In genomic region chr2:35978218-35978617, GRCh38 we compare ENCODE assay signal across 11 cellular contexts.
DNase-seq lines count a peak whose midpoint lies in the region; ATAC-seq, FAIRE-seq and TF ChIP-seq lines count a peak whose summit lies in the region.
"Had no signal": no experiment of that assay in that cellular context is flagged by ENCODE, and none has a peak within 500 bp of the region (broad histone marks: within the 10 kb centered on the region; RNA-seq: fewer than 3 reads in every experiment).

No MANE protein-coding gene starts in this region.

- FAIRE-seq in GM12878 (lab: Jason Lieb, UNC) = no peak

- H3K9me3 ChIP-seq in GM12878 (replicated peaks; ENCODE audit: control insufficient read depth, insufficient read depth, low read length) = no peaks in the 10 kb centered on the region
- H3K9me3 ChIP-seq: breast epithelium, esophagus squamous epithelium had no signal

- WGBS in GM12878 (ENCODE audit: insufficient coverage, insufficient replicate concordance, low lambda C conversion rate, missing lambda C conversion rate) = 0% methylated on average over 1 of the region's 1 CpG

- H3K9ac ChIP-seq in GM12878 (ENCODE audit: control insufficient read depth, insufficient read depth, low read length) = no peak overlapping the region

- no peak for TF ChIP-seq EP300 in GM12878 (IDR thresholded peaks at IDR 0.05; ENCODE audit: borderline replicate concordance in 1 of 2, control insufficient read depth in 1 of 2, low read depth in 2 of 2, low read length in 2 of 2)

- SMC1A ChIA-PET in GM12878 (lab: Charles Lee; ENCODE audit: uncharacterized antibody, unreplicated experiment) = interaction anchor here (1.2 kb wide), 1 partner anchor 257 kb away, joined by 3 read pairs; no protein-coding TSS in a partner anchor

- H2AFZ ChIP-seq in GM12878 (ENCODE audit: control insufficient read depth, low read depth, low read length) = peak overlapping the region; percentile 41

- peak; percentile 99 for ATAC-seq in GM18867 (IDR thresholded peaks at IDR 0.05; ENCODE audit: unreplicated experiment)
- peak; percentile 98 for ATAC-seq in GM21423 (IDR thresholded peaks at IDR 0.05; ENCODE audit: unreplicated experiment)
- ATAC-seq in HG03066 (IDR thresholded peaks at IDR 0.05; ENCODE audit: low read depth, unreplicated experiment) = peak; percentile 99
- peak; percentile 88 for ATAC-seq in GM12878
- ATAC-seq in Right ventricle myocardium superior (ENCODE audit: poor library complexity) = no peak
- ATAC-seq: left colon had no signal

- no peaks in the 10 kb centered on the region for H3K79me2 ChIP-seq in GM12878 (ENCODE audit: control insufficient read depth, insufficient read depth, low read length)

- H4K20me1 ChIP-seq in GM12878 (ENCODE audit: control insufficient read depth, insufficient read depth) = no peaks in the 10 kb centered on the region

- H3K27ac ChIP-seq in GM12878 (ENCODE audit: control insufficient read depth, insufficient read depth) = no peak overlapping the region
- H3K27ac ChIP-seq: breast epithelium, esophagus squamous epithelium had no signal

- in situ Hi-C loops in GM12878 (cut with MboI) = no loop called here

- DNase-seq in GM12878 (ENCODE audit: low read depth, low spot score) (no peak), NCI-H526 (lab: John Stamatoyannopoulos, UW) (no peak), Right ventricle myocardium superior (no peak), GDM1 (lab: John Stamatoyannopoulos, UW) (no peak)
- DNase-seq: activated CD4-positive, alpha-beta memory T cell treated with anti-CD3 and anti-CD28 coated beads, Interleukin-2, amount 10 ng/mL, durations not matched to agents 7 days and 5 days; esophagus squamous epithelium; left colon had no signal

- TF ChIP-seq CTCF in GM12878 (IDR thresholded peaks at IDR 0.05 in 2 of 3, conservative IDR thresholded peaks at IDR 0.05 in 1 of 3; ENCODE audit: control insufficient read depth in 2 of 3, extremely low read depth in 1 of 3, insufficient read depth in 1 of 3, low read depth in 3 of 3, low read length in 3 of 3) = no peak

- H3K4me1 ChIP-seq in GM12878 (ENCODE audit: control insufficient read depth, insufficient read depth, low read length) = no peaks in the 10 kb centered on the region
- H3K4me1 ChIP-seq: breast epithelium, esophagus squamous epithelium had no signal

- POLR2A ChIA-PET in GM12878 (lab: Charles Lee) = interaction anchor here (0.7 kb wide), 1 partner anchor 263 kb away, joined by 4 read pairs; no protein-coding TSS in a partner anchor

- TF ChIP-seq POLR2A in GM12878 (IDR thresholded peaks at IDR 0.05; ENCODE audit: low read depth, low read length) = no peak

- H3K4me3 ChIP-seq in GM12878 = no peak overlapping the region
- H3K4me3 ChIP-seq: breast epithelium, esophagus squamous epithelium had no signal

- no peak for TF ChIP-seq RAD21 in GM12878 (IDR thresholded peaks at IDR 0.05; ENCODE audit: insufficient read depth, low read depth, low read length)

- BruUV-seq in GM12878 (replicated peaks; lab: Mats Ljungman, UMichigan) = no TSS peak

- H3K4me2 ChIP-seq in GM12878 (ENCODE audit: control insufficient read depth, insufficient read depth) = peak overlapping the region; percentile 2; the same call in 1 of the 2 replicates

- no peaks in the 10 kb centered on the region for H3K36me3 ChIP-seq in GM12878 (ENCODE audit: control insufficient read depth in 2 of 2, insufficient read depth in 2 of 2, low read length in 1 of 2)
- H3K36me3 ChIP-seq: breast epithelium, esophagus squamous epithelium had no signal

- intact Hi-C loops in GM12878 (cut with micrococcal nuclease; ENCODE audit: unreplicated experiment) (loop anchor here (10.0 kb wide), 3 partner anchors 347 to 687 kb away; partner anchors contain the start of gene CRIM1), Right ventricle myocardium superior (cut with DNase I) (no loop called here)

- CTCF ChIA-PET in GM12878 (lab: Yijun Ruan, JAX) = interaction anchor here (1.4 kb wide), 1 partner anchor 686 kb away, joined by 7 read pairs; no protein-coding TSS in a partner anchor

- RAD21 ChIA-PET in GM12878 (lab: Charles Lee; ENCODE audit: unreplicated experiment) = interaction anchor here (0.8 to 1.1 kb wide), 2 partner anchors 81 to 344 kb away, joined by 4 to 5 read pairs; no protein-coding TSS in a partner anchor

- H3K27me3 ChIP-seq in GM12878 (replicated peaks in 1 of 2; ENCODE audit: control insufficient read depth in 2 of 2, insufficient read depth in 2 of 2, low read length in 1 of 2) = no peaks in the 10 kb centered on the region
- H3K27me3 ChIP-seq: breast epithelium, esophagus squamous epithelium had no signal

TF ChIP-seq in GM12878, 131 proteins besides CTCF, POLR2A, EP300 and RAD21:
- no peak for TF ChIP-seq ZBED1 (IDR thresholded peaks at IDR 0.05; ENCODE audit: borderline replicate concordance)
- no peak for TF ChIP-seq E2F8 (IDR thresholded peaks at IDR 0.05; ENCODE audit: low read depth, partially characterized antibody)
- TF ChIP-seq POU2F2 (IDR thresholded peaks at IDR 0.05; ENCODE audit: borderline replicate concordance, low read depth, low read length) = no peak
- no peak for TF ChIP-seq CHD2 (IDR thresholded peaks at IDR 0.05; ENCODE audit: borderline replicate concordance, low read depth, low read length)
- no peak for TF ChIP-seq ZNF274 (IDR thresholded peaks at IDR 0.05; ENCODE audit: insufficient read depth, insufficient read length)
